Comparison of ENCODE assay signal across 12 cellular contexts in the genomic region with DNA sequence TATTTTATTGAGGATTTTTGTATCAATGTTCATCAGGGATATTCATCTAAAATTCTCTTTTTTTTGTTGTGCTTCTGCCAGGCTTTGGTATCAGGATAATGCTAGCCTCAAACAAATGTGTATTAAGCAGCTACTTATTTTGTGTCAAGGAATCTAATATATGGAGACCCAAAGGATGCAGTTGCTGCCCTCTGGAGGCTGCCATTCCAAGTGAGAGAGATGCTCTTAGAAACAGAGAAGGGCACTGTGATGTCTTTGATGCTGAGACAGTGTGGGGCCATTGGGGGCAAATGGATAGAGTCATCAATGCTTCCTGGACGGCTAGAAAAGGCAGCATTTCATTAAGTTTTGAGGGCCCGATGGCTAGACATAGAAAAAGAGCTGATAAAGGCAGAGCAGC.
DNase-seq lines count a peak whose midpoint lies in the region; TF ChIP-seq lines count a peak whose summit lies in the region.
"Had no signal": no experiment of that assay in that cellular context is flagged by ENCODE, and none has a peak within 500 bp of the region (broad histone marks: within the 10 kb centered on the region; RNA-seq: fewer than 3 reads in every experiment).

No MANE protein-coding gene starts in this region.

- TF ChIP-seq POLR2A in thyroid gland (IDR thresholded peaks at IDR 0.05), result no peak

- H3K9ac ChIP-seq in GM23248, result no peak overlapping the region

- H3K4me3 ChIP-seq in AG10803 (ENCODE audit: low read length) (no peak overlapping the region), GM12864 (ENCODE audit: low read depth, low read length) (no peak overlapping the region), thyroid gland (replicated peaks in 1 of 3) (no peak overlapping the region), GM23248 (no peak overlapping the region)
- H3K4me3 ChIP-seq: skin epidermis had no signal

- in situ Hi-C loops in GM23248 (cut with MboI), result no loop called here

- H4K20me1 ChIP-seq in GM23248 (ENCODE audit: insufficient read depth), result no peaks in the 10 kb centered on the region

- H3K4me1 ChIP-seq in thyroid gland (peaks cover 6 to 16% of the 10 kb centered on the region in 2 donors), GM23248 (ENCODE audit: insufficient read depth) (no peaks in the 10 kb centered on the region)

- DNase-seq in AG10803 (ENCODE audit: low read depth) (no peak), GM12864 (ENCODE audit: low read depth) (no peak), iPS-NIHi7 (ENCODE audit: extremely low spot score) (peak; percentile 42), thyroid gland (no peak), inferior parietal cortex (ENCODE audit: extremely low spot score) (no peak), GOT3 (lab: John Stamatoyannopoulos, UW) (no peak), GM23248 (no peak)
- peak; percentile 7 to 11 for DNase-seq in activated CD4-positive, alpha-beta T cell treated with anti-CD3 and anti-CD28 coated beads, Interleukin-2, amount 50 U/mL, for 48 hours
- DNase-seq: effector CD4-positive, alpha-beta T cell; NCI-H2107 had no signal

- no peak overlapping the region for H2AFZ ChIP-seq in GM23248

- 90 to 93% methylated on average over 2 of the region's 2 CpGs for WGBS in thyroid gland, 2 donors
- WGBS in GM23248 (ENCODE audit: low coverage in 1 of 2, low lambda C conversion rate in 2 of 2, missing lambda C conversion rate in 2 of 2), 2 experiments, result 78 to 88% methylated on average over 2 of the region's 2 CpGs

- H3K9me2 ChIP-seq in GM23248 (ENCODE audit: insufficient read depth), result no peaks in the 10 kb centered on the region

- no peaks in the 10 kb centered on the region for H3K27me3 ChIP-seq in thyroid gland
- H3K27me3 ChIP-seq in GM23248 (replicated peaks; ENCODE audit: insufficient read depth), result no peaks in the 10 kb centered on the region

- peak; percentile 35 for TF ChIP-seq CTCF in AG10803 (conservative IDR thresholded peaks at IDR 0.05; ENCODE audit: low read length)
- TF ChIP-seq CTCF in GM12864 (IDR thresholded peaks at IDR 0.05; ENCODE audit: low read depth, low read length, missing control alignments), result peak; percentile 27
- peak in 1 of 6 experiments; percentile 11 for TF ChIP-seq CTCF in thyroid gland (IDR thresholded peaks at IDR 0.05)

- H3K36me3 ChIP-seq in thyroid gland, result no peaks in the 10 kb centered on the region
- H3K36me3 ChIP-seq in GM23248 (ENCODE audit: low read depth), result no peaks in the 10 kb centered on the region

- intact Hi-C loops in thyroid gland (cut with DNase I), result no loop called here

- no peaks in the 10 kb centered on the region for H3K9me3 ChIP-seq in thyroid gland
- H3K9me3 ChIP-seq in GM23248 (ENCODE audit: low read depth), result no peaks in the 10 kb centered on the region

- no peak overlapping the region for H3K27ac ChIP-seq in thyroid gland
- H3K27ac ChIP-seq in GM23248, result no peak overlapping the region
- H3K27ac ChIP-seq: RWPE1, skin epidermis had no signal

- no peak overlapping the region for H3K4me2 ChIP-seq in GM23248 (ENCODE audit: unreplicated experiment)

- H3K79me2 ChIP-seq in GM23248 (ENCODE audit: insufficient read depth), result no peaks in the 10 kb centered on the region

- H3F3A ChIP-seq in GM23248 (ENCODE audit: insufficient read depth), result no peaks in the 10 kb centered on the region

Comparison
In these comparisons a context has a peak if more than half of its experiments do, and no peak if none do; other contexts are left out.
1. DNase-seq: peak in activated CD4-positive, alpha-beta T cell treated with anti-CD3 and anti-CD28 coated beads, Interleukin-2, amount 50 U/mL, for 48 hours (2 of 2) and iPS-NIHi7 (single experiment); none in AG10803 (single experiment), GM12864 (single experiment), thyroid gland (0 of 2), inferior parietal cortex (single experiment), GOT3 (single experiment) and GM23248 (single experiment).